ENCODE assay signal across 11 cellular contexts in the genomic region with DNA sequence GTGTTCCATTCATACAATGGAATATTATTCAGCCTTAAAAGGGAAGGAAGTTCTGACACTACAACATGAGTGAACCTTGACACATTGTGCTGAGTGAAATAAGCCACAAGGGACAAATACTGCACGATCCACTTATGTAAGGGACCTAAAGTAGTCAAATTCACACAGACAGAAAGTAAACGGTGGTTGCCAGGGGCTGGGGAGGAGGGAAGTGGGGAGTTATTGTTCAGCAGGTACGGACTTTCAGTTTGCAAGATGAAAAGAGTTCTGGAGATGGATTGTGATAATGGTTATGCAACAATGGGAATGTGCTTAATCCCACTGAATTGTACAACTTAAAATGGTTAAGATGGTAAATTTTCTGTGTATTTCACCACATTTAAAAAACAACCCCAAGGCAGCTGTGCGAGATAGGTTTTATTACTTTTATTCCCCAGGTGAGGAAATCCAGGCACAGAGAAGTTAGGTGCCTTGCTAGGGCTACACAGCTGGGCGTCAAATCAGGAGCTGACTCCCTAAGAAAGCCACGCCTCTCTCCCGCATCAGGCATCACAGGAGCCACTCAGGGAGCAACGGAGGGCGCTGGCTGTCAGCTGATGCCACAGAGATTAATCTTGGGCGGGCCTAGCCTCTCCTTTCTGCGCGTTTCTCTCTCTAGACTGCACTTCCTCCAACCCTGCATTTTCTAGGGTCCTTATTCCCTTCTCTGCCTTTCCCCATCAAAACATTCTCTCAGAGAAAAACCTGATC. TPM values are rescaled to one million over a fixed set of nuclear protein-coding genes. Genes with fewer than 3 reads are reported as not detected.
A peak's percentile ranks its signal among the peaks of the same experiment; 100 is the strongest.
DNase-seq lines count a peak whose midpoint lies in the region; ATAC-seq and TF ChIP-seq lines count a peak whose summit lies in the region.
"Had no signal": no experiment of that assay in that cellular context is flagged by ENCODE, and none has a peak within 500 bp of the region (broad histone marks: within the 10 kb centered on the region; RNA-seq: fewer than 3 reads in every experiment).

No MANE protein-coding gene starts in this region.

- H3K27me3 ChIP-seq in RWPE2 (ENCODE audit: insufficient read depth, poor library complexity, severe bottlenecking) (no peaks in the 10 kb centered on the region), body of pancreas (no peaks in the 10 kb centered on the region)

- no peak overlapping the region for H3K4me3 ChIP-seq in RWPE2 (ENCODE audit: severe bottlenecking)
- no peak overlapping the region for H3K4me3 ChIP-seq in body of pancreas

- no peak for TF ChIP-seq POLR2A in body of pancreas (IDR thresholded peaks at IDR 0.05)

- H3K36me3 Mint-ChIP-seq in type B pancreatic cell: no peaks in the 10 kb centered on the region

- H3K27ac ChIP-seq in RWPE2 (ENCODE audit: poor library complexity, severe bottlenecking) (no peak overlapping the region), body of pancreas (no peak overlapping the region)

- no peak overlapping the region for H3K4me3 Mint-ChIP-seq in type B pancreatic cell
- H3K4me3 Mint-ChIP-seq: activated T-cell treated with anti-CD3 and anti-CD28 coated beads, Interleukin-2, amount 50 U/mL, for 24 hours had no signal

- H3K4me1 ChIP-seq in RWPE2 (ENCODE audit: insufficient read depth, poor library complexity, severe bottlenecking) (no peaks in the 10 kb centered on the region), body of pancreas (peaks cover 1% of the 10 kb centered on the region)

- 52 to 63% methylated on average over 12 of the region's 12 CpGs for WGBS in body of pancreas, 2 donors

- no peaks in the 10 kb centered on the region for H3K27me3 Mint-ChIP-seq in type B pancreatic cell

- peaks cover 4% of the 10 kb centered on the region for H3K9me3 Mint-ChIP-seq in type B pancreatic cell

- intact Hi-C loops in Right ventricle myocardium superior (cut with DNase I) (no loop called here), cardiac septum (cut with DNase I) (no loop called here), body of pancreas (cut with DNase I) (no loop called here)

- H3K9me3 ChIP-seq in RWPE2 (ENCODE audit: severe bottlenecking): no peaks in the 10 kb centered on the region
- H3K9me3 ChIP-seq in body of pancreas: no peaks in the 10 kb centered on the region

- peaks cover 19% of the 10 kb centered on the region for H3K4me1 Mint-ChIP-seq in type B pancreatic cell (ENCODE audit: unreplicated experiment)

- H3K36me3 ChIP-seq in RWPE2 (ENCODE audit: low read depth) (no peaks in the 10 kb centered on the region), body of pancreas (replicated peaks in 1 of 2; ENCODE audit: insufficient read depth in 1 of 2, low read depth in 2 of 2) (no peaks in the 10 kb centered on the region)

- no peak for DNase-seq in Right ventricle myocardium superior
- DNase-seq in cardiac septum (ENCODE audit: low spot score): no peak
- DNase-seq in RWPE2 (ENCODE audit: low spot score): no peak
- DNase-seq in iPS-NIHi7 (ENCODE audit: extremely low spot score): peak; percentile 80
- no peak for DNase-seq in type B pancreatic cell (ENCODE audit: extremely low spot score, unreplicated experiment)
- DNase-seq in NOMO-1 (lab: John Stamatoyannopoulos, UW; ENCODE audit: unreplicated experiment in 2 of 2): no peak
- no peak for DNase-seq in body of pancreas
- DNase-seq: activated T-cell treated with anti-CD3 and anti-CD28 coated beads, Interleukin-2, amount 50 U/mL, for 24 hours; MV-4-11; T-helper 9 cell had no signal

- TF ChIP-seq CTCF in RWPE2 (IDR thresholded peaks at IDR 0.05; ENCODE audit: poor library complexity, severe bottlenecking) (no peak), type B pancreatic cell (conservative IDR thresholded peaks at IDR 0.05) (no peak), body of pancreas (IDR thresholded peaks at IDR 0.05) (no peak)

- H3K27ac Mint-ChIP-seq in type B pancreatic cell: peak overlapping the region; percentile 65
- H3K27ac Mint-ChIP-seq: activated T-cell treated with anti-CD3 and anti-CD28 coated beads, Interleukin-2, amount 50 U/mL, for 24 hours had no signal

- ATAC-seq in Right ventricle myocardium superior (ENCODE audit: poor library complexity) (peak; percentile 26), RWPE2 (ENCODE audit: low read depth) (0 out of 3 replicates have a peak, but pooled peaks have one; percentile 12), body of pancreas (no peak), GM19328 (IDR thresholded peaks at IDR 0.05; ENCODE audit: unreplicated experiment) (no peak)

RNA-seq across cellular contexts. Expression of gene TRAF3IP2, which starts 9.3 kb away (rescaled TPM):
- total RNA-seq in Right ventricle myocardium superior (10.0 TPM), cardiac septum (6.5 TPM), type B pancreatic cell (ENCODE audit: low replicate concordance) (26.3 and 47.8 TPM in 2 replicates), body of pancreas (10 to 100 TPM; 15.8 to 29.0 TPM)

Comparison
In these comparisons a context has a peak if more than half of its experiments do, and no peak if none do; other contexts are left out.
1. ATAC-seq: peak in Right ventricle myocardium superior (single experiment) and RWPE2 (single experiment); none in body of pancreas (single experiment) and GM19328 (single experiment).